ENCODE assay signal across 16 cellular contexts in the genomic region with DNA sequence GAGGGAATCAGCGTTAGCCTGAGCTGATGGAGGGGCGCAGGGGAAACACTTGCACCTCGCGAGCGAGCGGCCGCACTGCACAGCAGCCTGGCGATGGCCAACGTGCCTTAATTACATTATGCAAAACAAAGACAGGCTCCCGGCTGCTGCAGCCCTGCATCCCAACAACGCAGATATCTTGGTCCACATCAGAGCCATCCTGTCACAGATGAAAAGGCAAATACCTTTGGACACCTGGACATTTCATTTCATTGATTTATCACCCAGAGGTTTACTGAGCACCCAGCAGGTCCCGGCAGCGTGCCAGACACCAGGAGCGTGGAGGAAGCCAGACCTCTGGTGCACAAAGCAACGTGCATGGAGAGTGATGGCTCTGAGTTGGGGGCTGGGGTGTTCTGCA.
"Had no signal": no experiment of that assay in that cellular context is flagged by ENCODE, and none has a peak within 500 bp of the region (broad histone marks: within the 10 kb centered on the region; RNA-seq: fewer than 3 reads in every experiment).

No MANE protein-coding gene starts in this region.

- H3K27ac ChIP-seq: cardiac muscle cell, colonic mucosa, right atrium auricular region, WERI-Rb-1 had no signal

- H3K27me3 ChIP-seq: cardiac muscle cell, colonic mucosa, right atrium auricular region had no signal

- H3K4me1 ChIP-seq: colonic mucosa, right atrium auricular region had no signal

- H3K27ac Mint-ChIP-seq: activated CD8-positive, alpha-beta T cell treated with anti-CD3 and anti-CD28 coated beads, Interleukin-2, amount 10 ng/mL, durations not matched to agents 7 days and 5 days; activated naive CD4-positive, alpha-beta T cell treated with anti-CD3 and anti-CD28 coated beads, Interleukin-2, amount 10 ng/mL, durations not matched to agents 7 days and 5 days; stimulated activated memory B cell treated with anti-CD40 and anti-IgM and Interleukin-4, amounts not matched to agents 10 μg/mL and 1 μg/mL and 100 μg/mL, for 72 hours; T-cell had no signal

- H3K36me3 Mint-ChIP-seq: activated naive CD4-positive, alpha-beta T cell treated with anti-CD3 and anti-CD28 coated beads, Interleukin-2, amount 10 ng/mL, durations not matched to agents 7 days and 5 days; stimulated activated memory B cell treated with anti-CD40 and anti-IgM and Interleukin-4, amounts not matched to agents 10 μg/mL and 1 μg/mL and 100 μg/mL, for 72 hours; T-cell had no signal

- H3K9me3 ChIP-seq: colonic mucosa had no signal

- H3K36me3 ChIP-seq: cardiac muscle cell, colonic mucosa, right atrium auricular region, WERI-Rb-1 had no signal

- H3K4me3 ChIP-seq: cardiac muscle cell, colonic mucosa, right atrium auricular region, smooth muscle cell had no signal

- H3K4me1 Mint-ChIP-seq: activated naive CD4-positive, alpha-beta T cell treated with anti-CD3 and anti-CD28 coated beads, Interleukin-2, amount 10 ng/mL, durations not matched to agents 7 days and 5 days; stimulated activated memory B cell treated with anti-CD40 and anti-IgM and Interleukin-4, amounts not matched to agents 10 μg/mL and 1 μg/mL and 100 μg/mL, for 72 hours; T-cell had no signal

- FAIRE-seq: frontal cortex, keratinocyte had no signal

- DNase-seq: activated CD4-positive, alpha-beta T cell treated with anti-CD3 and anti-CD28 coated beads for 4 hours; activated CD8-positive, alpha-beta T cell treated with anti-CD3 and anti-CD28 coated beads, Interleukin-2, amount 10 ng/mL, durations not matched to agents 7 days and 5 days; activated naive CD4-positive, alpha-beta T cell treated with anti-CD3 and anti-CD28 coated beads, Interleukin-2, amount 10 ng/mL, durations not matched to agents 7 days and 5 days; colonic mucosa; effector CD4-positive, alpha-beta T cell; left ventricle myocardium superior; mesendoderm; trophoblast cell had no signal

- H3K4me3 Mint-ChIP-seq: activated CD8-positive, alpha-beta T cell treated with anti-CD3 and anti-CD28 coated beads, Interleukin-2, amount 10 ng/mL, durations not matched to agents 7 days and 5 days; activated naive CD4-positive, alpha-beta T cell treated with anti-CD3 and anti-CD28 coated beads, Interleukin-2, amount 10 ng/mL, durations not matched to agents 7 days and 5 days; stimulated activated memory B cell treated with anti-CD40 and anti-IgM and Interleukin-4, amounts not matched to agents 10 μg/mL and 1 μg/mL and 100 μg/mL, for 72 hours; T-cell had no signal

- H3K27me3 Mint-ChIP-seq: activated naive CD4-positive, alpha-beta T cell treated with anti-CD3 and anti-CD28 coated beads, Interleukin-2, amount 10 ng/mL, durations not matched to agents 7 days and 5 days had no signal
